Comparison of ENCODE assay signal across 32 cellular contexts in genomic region chr20:58377017-58377416, GRCh38.
"Had no signal": no experiment of that assay in that cellular context is flagged by ENCODE, and none has a peak within 500 bp of the region (broad histone marks: within the 10 kb centered on the region; RNA-seq: fewer than 3 reads in every experiment).

No MANE protein-coding gene starts in this region.

- H3K79me2 ChIP-seq: parathyroid adenoma had no signal

- H2AFZ ChIP-seq: parathyroid adenoma had no signal

- H3K9me3 ChIP-seq: neutrophil, ovary, psoas muscle, suprapubic skin, testis, transverse colon, upper lobe of right lung, uterus had no signal

- H3K36me3 ChIP-seq: neutrophil, ovary, spleen, suprapubic skin, tibial artery, transverse colon, upper lobe of right lung, uterus had no signal

- DNase-seq: naive B cell; naive thymus-derived CD8-positive, alpha-beta T cell; nucleus accumbens; ovary; posterior cingulate gyrus; psoas muscle; right cardiac atrium; spleen; stimulated activated CD4-positive, alpha-beta T cell treated with anti-CD3 and anti-CD28 coated beads, Interleukin-12 subunit alpha, Interleukin-12 subunit beta, amount 100 ng/mL, for 4 hours; stimulated activated CD4-positive, alpha-beta T cell treated with anti-CD3 and anti-CD28 coated beads, Interleukin-1b, Interleukin-23, amount 100 ng/mL, for 48 hours; stimulated activated CD4-positive, alpha-beta T cell treated with anti-CD3 and anti-CD28 coated beads, Interleukin-4, amount 100 ng/mL, for 1 hour; stimulated activated CD4-positive, alpha-beta T cell treated with anti-CD3 and anti-CD28 coated beads, Interleukin-4, amount 100 ng/mL, for 4 hours; stimulated activated CD8-positive, alpha-beta memory T cell treated with anti-CD3 and anti-CD28 coated beads, Interleukin-4, amount 100 ng/mL, for 48 hours; stimulated activated naive CD4-positive, alpha-beta T cell; stimulated activated naive CD8-positive, alpha-beta T cell treated with anti-CD3 and anti-CD28 coated beads, Interleukin-15, amount 100 ng/mL, for 72 hours; stimulated activated naive CD8-positive, alpha-beta T cell treated with anti-CD3 and anti-CD28 coated beads, Interleukin-15, Interleukin-2, amounts not matched to agents 100 U/mL and 50 U/mL, for 24 hours; substantia nigra; testis; tibial artery; transverse colon; upper lobe of right lung had no signal

- H3K27me3 Mint-ChIP-seq: type B pancreatic cell had no signal

- H3K4me3 ChIP-seq: ovary, psoas muscle, skin epidermis, smooth muscle cell, spleen, suprapubic skin, testis, tibial artery, transverse colon, upper lobe of right lung, uterus had no signal

- H3K27ac Mint-ChIP-seq: naive B cell; natural killer cell treated with Interleukin-12 subunit alpha and Interleukin-12 subunit beta and Interleukin-15 and Interleukin-18, amount 100 ng/mL, for 72 hours; progenitor cell of endocrine pancreas; stimulated activated memory B cell treated with anti-CD40 and anti-IgM and Interleukin-4, amounts not matched to agents 10 μg/mL and 1 μg/mL and 100 μg/mL, for 72 hours; stimulated activated naive CD8-positive, alpha-beta T cell treated with anti-CD3 and anti-CD28 coated beads, Interleukin-15, amount 100 ng/mL, for 72 hours; type B pancreatic cell had no signal

- H3K4me3 Mint-ChIP-seq: naive B cell; naive thymus-derived CD8-positive, alpha-beta T cell; natural killer cell treated with Interleukin-12 subunit alpha and Interleukin-12 subunit beta and Interleukin-15 and Interleukin-18, amount 100 ng/mL, for 72 hours; stimulated activated memory B cell treated with anti-CD40 and anti-IgM and Interleukin-4, amounts not matched to agents 10 μg/mL and 1 μg/mL and 100 μg/mL, for 72 hours; stimulated activated naive CD8-positive, alpha-beta T cell treated with anti-CD3 and anti-CD28 coated beads, Interleukin-15, amount 100 ng/mL, for 72 hours; type B pancreatic cell had no signal

- H3K27me3 ChIP-seq: ovary, testis, transverse colon, upper lobe of right lung had no signal

- H3K4me2 ChIP-seq: smooth muscle cell had no signal

- H3K4me1 Mint-ChIP-seq: naive thymus-derived CD8-positive, alpha-beta T cell; stimulated activated naive CD8-positive, alpha-beta T cell treated with anti-CD3 and anti-CD28 coated beads, Interleukin-15, amount 100 ng/mL, for 72 hours had no signal

- H3K36me3 Mint-ChIP-seq: type B pancreatic cell had no signal

- ATAC-seq: naive thymus-derived CD8-positive, alpha-beta T cell; natural killer cell treated with Interleukin-12 subunit alpha and Interleukin-12 subunit beta and Interleukin-15 and Interleukin-18, amount 100 ng/mL, for 72 hours; psoas muscle; right cardiac atrium; sciatic nerve; stimulated activated memory B cell treated with anti-CD40 and anti-IgM and Interleukin-4, amounts not matched to agents 10 μg/mL and 1 μg/mL and 100 μg/mL, for 72 hours; stimulated activated naive CD8-positive, alpha-beta T cell treated with anti-CD3 and anti-CD28 coated beads, Interleukin-15, amount 100 ng/mL, for 72 hours; stimulated activated naive CD8-positive, alpha-beta T cell treated with anti-CD3 and anti-CD28 coated beads, Interleukin-15, Interleukin-2, amounts not matched to agents 100 U/mL and 50 U/mL, for 24 hours; upper lobe of right lung had no signal

- H3K27ac ChIP-seq: neutrophil, ovary, parathyroid adenoma, psoas muscle, skin epidermis, spleen, suprapubic skin, testis, tibial artery, transverse colon, upper lobe of right lung, uterus had no signal

- H3K9ac ChIP-seq: parathyroid adenoma had no signal

- H3K4me1 ChIP-seq: parathyroid adenoma, psoas muscle, suprapubic skin, testis, tibial artery, transverse colon, upper lobe of right lung, uterus had no signal
